19 cellular contexts compared by ENCODE assay signal in genomic region chr11:75154646-75155569, GRCh38. TPM values are rescaled to one million over a fixed set of nuclear protein-coding genes. Genes with fewer than 3 reads are reported as not detected.
DNase-seq lines count a peak whose midpoint lies in the region; ATAC-seq and TF ChIP-seq lines count a peak whose summit lies in the region.
"Had no signal": no experiment of that assay in that cellular context is flagged by ENCODE, and none has a peak within 500 bp of the region (broad histone marks: within the 10 kb centered on the region; RNA-seq: fewer than 3 reads in every experiment).

No MANE protein-coding gene starts in this region.

- H2BK15ac ChIP-seq in neuronal stem cell (ENCODE audit: low read length) = no peak overlapping the region

- H3K27me3 ChIP-seq in right cardiac atrium (ENCODE audit: control insufficient read depth, insufficient read depth) (no peaks in the 10 kb centered on the region), neuronal stem cell (ENCODE audit: control insufficient read depth in 3 of 3, insufficient read depth in 3 of 3, low read depth in 1 of 3, low read length in 3 of 3) (no peaks in the 10 kb centered on the region), GM23248 (replicated peaks; ENCODE audit: insufficient read depth) (peaks cover 25% of the 10 kb centered on the region)

- H4K91ac ChIP-seq in neuronal stem cell (ENCODE audit: low read depth, low read length, poor library complexity) = no peak overlapping the region

- no peak overlapping the region for H3K14ac ChIP-seq in neuronal stem cell (ENCODE audit: low read length)

- peak overlapping the region; percentile 46 for H3K27ac Mint-ChIP-seq in type B pancreatic cell
- H3K27ac Mint-ChIP-seq in activated CD8-positive, alpha-beta memory T cell treated with anti-CD3 and anti-CD28 coated beads, Interleukin-2, amount 10 ng/mL, durations not matched to agents 7 days and 5 days = no peak overlapping the region
- H3K27ac Mint-ChIP-seq: mesothelial cell of epicardium; stimulated activated naive CD8-positive, alpha-beta T cell treated with anti-CD3 and anti-CD28 coated beads, Interleukin-15, Interleukin-2, amounts not matched to agents 100 ng/mL and 50 ng/mL, for 24 hours; T-helper 17 cell had no signal

- no peak overlapping the region for H3K4me3 ChIP-seq in right cardiac atrium (ENCODE audit: low read length)
- no peak overlapping the region for H3K4me3 ChIP-seq in neuronal stem cell (ENCODE audit: low read length in 2 of 2)
- H3K4me3 ChIP-seq in GM23248 = no peak overlapping the region

- H3K4me1 ChIP-seq in right cardiac atrium (ENCODE audit: control insufficient read depth, insufficient read depth, low read length) (no peaks in the 10 kb centered on the region), neuronal stem cell (ENCODE audit: control insufficient read depth in 2 of 2, insufficient read depth in 1 of 2, low read depth in 1 of 2, low read length in 2 of 2) (peaks cover 4 to 7% of the 10 kb centered on the region in 2 donors), GM23248 (ENCODE audit: insufficient read depth) (no peaks in the 10 kb centered on the region)

- H3F3A ChIP-seq in GM23248 (ENCODE audit: insufficient read depth) = no peaks in the 10 kb centered on the region

- H2BK12ac ChIP-seq in neuronal stem cell (ENCODE audit: low read length) = no peak overlapping the region

- no peaks in the 10 kb centered on the region for H3K79me1 ChIP-seq in neuronal stem cell (ENCODE audit: low read depth, low read length)

- H3K36me3 Mint-ChIP-seq in type B pancreatic cell = no peaks in the 10 kb centered on the region
- H3K36me3 Mint-ChIP-seq in activated CD8-positive, alpha-beta memory T cell treated with anti-CD3 and anti-CD28 coated beads, Interleukin-2, amount 10 ng/mL, durations not matched to agents 7 days and 5 days = no peaks in the 10 kb centered on the region
- H3K36me3 Mint-ChIP-seq: mesothelial cell of epicardium had no signal

- H2BK5ac ChIP-seq in neuronal stem cell (ENCODE audit: low read length) = no peak overlapping the region

- CTCF ChIA-PET in activated CD8-positive, alpha-beta memory T cell treated with anti-CD3 and anti-CD28 coated beads, Interleukin-2, amount 10 ng/mL, durations not matched to agents 7 days and 5 days (lab: Charles Lee) = interaction anchor here (0.7 to 3.8 kb wide), 9 partner anchors 9 to 194 kb away, joined by 3 to 20 read pairs (median 4); no protein-coding TSS in a partner anchor

- in situ Hi-C loops in GM23248 (cut with MboI) = no loop called here

- 58% methylated on average over 9 of the region's 9 CpGs for WGBS in right cardiac atrium
- no CpG with 5 or more reads among the region's 9 CpGs for WGBS in neuronal stem cell (ENCODE audit: extremely low coverage in 2 of 2, insufficient read length in 2 of 2, insufficient replicate concordance in 1 of 2), 2 donors
- 64 to 66% methylated on average over 9 of the region's 9 CpGs for WGBS in GM23248 (ENCODE audit: low coverage in 1 of 2, low lambda C conversion rate in 2 of 2, missing lambda C conversion rate in 2 of 2), 2 experiments

- no peak overlapping the region for H3K9ac ChIP-seq in neuronal stem cell (ENCODE audit: low read depth, low read length, poor library complexity)
- H3K9ac ChIP-seq in GM23248 = no peak overlapping the region

- H4K20me1 ChIP-seq in GM23248 (ENCODE audit: insufficient read depth) = no peaks in the 10 kb centered on the region

- H3K9me3 ChIP-seq in right cardiac atrium (ENCODE audit: control insufficient read depth, low read length) = no peaks in the 10 kb centered on the region
- peaks cover 0 to under 1% of the 10 kb centered on the region in 2 donors for H3K9me3 ChIP-seq in neuronal stem cell (replicated peaks in 1 of 2; ENCODE audit: control insufficient read depth in 2 of 2, insufficient read depth in 1 of 2, low read depth in 1 of 2, low read length in 2 of 2)
- no peaks in the 10 kb centered on the region for H3K9me3 ChIP-seq in GM23248 (ENCODE audit: low read depth)
- H3K9me3 ChIP-seq: gastroesophageal sphincter had no signal

- peak overlapping the region; percentile 13 for H3K18ac ChIP-seq in neuronal stem cell (ENCODE audit: low read length)

- no peaks in the 10 kb centered on the region for H3K9me2 ChIP-seq in GM23248 (ENCODE audit: insufficient read depth)

- H3K36me3 ChIP-seq in neuronal stem cell (replicated peaks in 1 of 2; ENCODE audit: control insufficient read depth in 2 of 2, insufficient read depth in 2 of 2, low read length in 2 of 2) (no peaks in the 10 kb centered on the region), GM23248 (ENCODE audit: low read depth) (no peaks in the 10 kb centered on the region)
- H3K36me3 ChIP-seq: gastroesophageal sphincter had no signal

- H2BK120ac ChIP-seq in neuronal stem cell (ENCODE audit: low read depth, low read length) = no peak overlapping the region

- H3K9me3 Mint-ChIP-seq in type B pancreatic cell = no peaks in the 10 kb centered on the region
- no peaks in the 10 kb centered on the region for H3K9me3 Mint-ChIP-seq in activated CD8-positive, alpha-beta memory T cell treated with anti-CD3 and anti-CD28 coated beads, Interleukin-2, amount 10 ng/mL, durations not matched to agents 7 days and 5 days (ENCODE audit: low read depth)
- H3K9me3 Mint-ChIP-seq: mesothelial cell of epicardium; stimulated activated naive CD8-positive, alpha-beta T cell treated with anti-CD3 and anti-CD28 coated beads, Interleukin-15, Interleukin-2, amounts not matched to agents 100 ng/mL and 50 ng/mL, for 24 hours had no signal

- H3K4me2 ChIP-seq in neuronal stem cell (ENCODE audit: insufficient read depth, low read length, poor library complexity, severe bottlenecking) = no peak overlapping the region
- no peak overlapping the region for H3K4me2 ChIP-seq in GM23248 (ENCODE audit: unreplicated experiment)

- H3K4me3 Mint-ChIP-seq in type B pancreatic cell = peak overlapping the region; percentile 46
- H3K4me3 Mint-ChIP-seq in activated CD8-positive, alpha-beta memory T cell treated with anti-CD3 and anti-CD28 coated beads, Interleukin-2, amount 10 ng/mL, durations not matched to agents 7 days and 5 days = no peak overlapping the region
- H3K4me3 Mint-ChIP-seq: mesothelial cell of epicardium; stimulated activated naive CD8-positive, alpha-beta T cell treated with anti-CD3 and anti-CD28 coated beads, Interleukin-15, Interleukin-2, amounts not matched to agents 100 ng/mL and 50 ng/mL, for 24 hours; T-helper 17 cell had no signal

- no peak overlapping the region for H3K4ac ChIP-seq in neuronal stem cell (ENCODE audit: low read length)

- DNase-seq in right cardiac atrium (peak in 1 of 3 donors; percentile 82), neuronal stem cell (ENCODE audit: low spot score) (no peak), type B pancreatic cell (ENCODE audit: extremely low spot score, unreplicated experiment) (no peak), GM23248 (no peak)
- no peak for DNase-seq in activated CD8-positive, alpha-beta memory T cell treated with anti-CD3 and anti-CD28 coated beads, Interleukin-2, amount 10 ng/mL, durations not matched to agents 7 days and 5 days
- DNase-seq: activated effector memory CD4-positive, alpha-beta T cell treated with anti-CD3 and anti-CD28 coated beads, Interleukin-2, amount 50 U/mL, for 16 hours; H7; NCI-H1417; NCI-H345; nucleus accumbens; T-helper 17 cell had no signal

- H3K27ac ChIP-seq in cingulate gyrus (ENCODE audit: low read depth, low read length) = peak overlapping the region; percentile 19
- H3K27ac ChIP-seq in right cardiac atrium (ENCODE audit: low read length) = no peak overlapping the region
- H3K27ac ChIP-seq in neuronal stem cell (replicated peaks; ENCODE audit: low read length) = no peak overlapping the region
- no peak overlapping the region for H3K27ac ChIP-seq in GM23248
- H3K27ac ChIP-seq: epithelial cell of prostate, gastroesophageal sphincter had no signal

- H3K79me2 ChIP-seq in GM23248 (ENCODE audit: insufficient read depth) = no peaks in the 10 kb centered on the region

- peaks cover 3% of the 10 kb centered on the region for H3K4me1 Mint-ChIP-seq in type B pancreatic cell (ENCODE audit: unreplicated experiment)
- H3K4me1 Mint-ChIP-seq in activated CD8-positive, alpha-beta memory T cell treated with anti-CD3 and anti-CD28 coated beads, Interleukin-2, amount 10 ng/mL, durations not matched to agents 7 days and 5 days = peaks cover 5% of the 10 kb centered on the region

- TF ChIP-seq CTCF in type B pancreatic cell (conservative IDR thresholded peaks at IDR 0.05) = no peak

- intact Hi-C loops in right cardiac atrium (cut with DNase I) = no loop called here

- H4K8ac ChIP-seq in neuronal stem cell (ENCODE audit: low read depth, low read length) = no peak overlapping the region

- H2AK5ac ChIP-seq in neuronal stem cell (ENCODE audit: low read depth, low read length) = no peak overlapping the region

- no peaks in the 10 kb centered on the region for H3K27me3 Mint-ChIP-seq in type B pancreatic cell
- peaks cover 50% of the 10 kb centered on the region for H3K27me3 Mint-ChIP-seq in activated CD8-positive, alpha-beta memory T cell treated with anti-CD3 and anti-CD28 coated beads, Interleukin-2, amount 10 ng/mL, durations not matched to agents 7 days and 5 days
- H3K27me3 Mint-ChIP-seq: stimulated activated naive CD8-positive, alpha-beta T cell treated with anti-CD3 and anti-CD28 coated beads, Interleukin-15, Interleukin-2, amounts not matched to agents 100 ng/mL and 50 ng/mL, for 24 hours had no signal

- H2AFZ ChIP-seq in neuronal stem cell (ENCODE audit: low read length) = no peak overlapping the region
- no peak overlapping the region for H2AFZ ChIP-seq in GM23248

- no peak overlapping the region for H3K23ac ChIP-seq in neuronal stem cell (ENCODE audit: low read depth, low read length, poor library complexity)

- ATAC-seq in right cardiac atrium (peak; percentile 52 to 81), GM19351 (IDR thresholded peaks at IDR 0.05; ENCODE audit: unreplicated experiment) (no peak)
- ATAC-seq in activated CD8-positive, alpha-beta memory T cell treated with anti-CD3 and anti-CD28 coated beads, Interleukin-2, amount 10 ng/mL, durations not matched to agents 7 days and 5 days = no peak
- ATAC-seq: gastroesophageal sphincter, T-helper 17 cell had no signal

RNA-seq across cellular contexts. Expression of gene SLCO2B1, which starts 4.0 kb away (rescaled TPM):
- total RNA-seq in right cardiac atrium (10 to 100 TPM; 23.0 to 40.7 (median 27.6) TPM), type B pancreatic cell (ENCODE audit: low replicate concordance) (5.6 and 23.5 TPM in 2 replicates)
- polyA plus RNA-seq in right cardiac atrium (5.1 TPM), GM23248 (2016; fragmentation: Nextera tagmentation; extraction: Ambion mirVana) (not detected in 2 replicates)
- not detected for polyA plus RNA-seq in neuronal stem cell (2013, experiment 1 of 2)
- not detected for polyA plus RNA-seq in neuronal stem cell (2013, experiment 2 of 2)
- not detected for total RNA-seq in activated CD8-positive, alpha-beta memory T cell treated with anti-CD3 and anti-CD28 coated beads, Interleukin-2, amount 10 ng/mL, durations not matched to agents 7 days and 5 days
- total RNA-seq in GM23248 (2014; rRNA removed; shearing (Covaris generic)) = not detected in 2 replicates
- total RNA-seq: activated CD8-positive, alpha-beta memory T cell treated with anti-CD3 and anti-CD28 coated beads for 36 hours; mesothelial cell of epicardium; T-helper 17 cell had no signal

RNA-seq across cellular contexts. Expression of gene OR2AT4, which starts 58.2 kb away (rescaled TPM):
- total RNA-seq in right cardiac atrium (not detected), type B pancreatic cell (ENCODE audit: low replicate concordance) (not detected in 2 replicates)
- polyA plus RNA-seq in right cardiac atrium (not detected), GM23248 (2016; fragmentation: Nextera tagmentation; extraction: Ambion mirVana) (not detected in 2 replicates)
- not detected for polyA plus RNA-seq in neuronal stem cell (2013, experiment 1 of 2)
- polyA plus RNA-seq in neuronal stem cell (2013, experiment 2 of 2) = not detected
- not detected for total RNA-seq in activated CD8-positive, alpha-beta memory T cell treated with anti-CD3 and anti-CD28 coated beads, Interleukin-2, amount 10 ng/mL, durations not matched to agents 7 days and 5 days
- not detected in 2 replicates for total RNA-seq in GM23248 (2014; rRNA removed; shearing (Covaris generic))
- total RNA-seq: activated CD8-positive, alpha-beta memory T cell treated with anti-CD3 and anti-CD28 coated beads for 36 hours; gastroesophageal sphincter; H7; HT-29; mesothelial cell of epicardium; T-helper 17 cell had no signal

Comparison
In these comparisons a context has a peak if more than half of its experiments do, and no peak if none do; other contexts are left out.
1. ATAC-seq: peak in right cardiac atrium (2 of 2); none in GM19351 (single experiment) and activated CD8-positive, alpha-beta memory T cell treated with anti-CD3 and anti-CD28 coated beads, Interleukin-2, amount 10 ng/mL, durations not matched to agents 7 days and 5 days (single experiment).